Comparison of ENCODE assay signal across 8 cellular contexts in the genomic region with DNA sequence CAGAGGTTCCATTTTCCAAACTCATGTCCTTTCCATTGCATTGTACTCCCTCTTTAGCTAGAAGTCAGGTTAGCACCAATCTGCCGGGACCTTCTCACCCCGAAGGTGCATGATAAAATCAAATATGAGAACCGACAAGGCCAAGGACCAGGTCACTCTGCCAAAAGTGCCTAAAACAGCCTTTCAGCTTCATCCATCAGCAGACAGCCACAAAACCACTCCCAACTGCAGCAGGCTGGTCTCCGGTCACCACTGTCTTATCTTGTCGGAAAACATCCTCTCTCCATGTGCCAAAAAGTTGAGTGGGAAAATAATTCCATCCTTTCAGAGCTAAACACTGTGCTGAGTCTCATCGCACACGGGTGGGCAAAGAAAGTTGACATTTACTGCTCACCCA. TPM values are rescaled to one million over a fixed set of nuclear protein-coding genes. Genes with fewer than 3 reads are reported as not detected.
DNase-seq lines count a peak whose midpoint lies in the region; ATAC-seq and TF ChIP-seq lines count a peak whose summit lies in the region.

No MANE protein-coding gene starts in this region.

- H3K36me3 Mint-ChIP-seq in dendritic cell treated with granulocyte-macrophage colony-stimulating factor and Interleukin-4, amounts not matched to agents 40 ng/mL and 50 ng/mL, for 4 days (ENCODE audit: low read depth): peaks cover 28% of the 10 kb centered on the region

- DNase-seq in NCI-H187 (lab: John Stamatoyannopoulos, UW) (no peak), NCI-H1436 treated with DMSO at 0.1 percent for 48 hours (lab: John Stamatoyannopoulos, UW) (no peak), SHP77 (lab: John Stamatoyannopoulos, UW) (no peak)

- TF ChIP-seq RAD21 in neural cell (conservative IDR thresholded peaks at IDR 0.05): no peak

- peaks cover 0 to 17% (median 5%) of the 10 kb centered on the region in 11 experiments; a peak in 11 of 22 replicates for H3K36me3 ChIP-seq in BLaER1 treated with 17β-estradiol and CSF1 and Interleukin-3, amounts not matched to agents 10 nM and 100 nM
- H3K36me3 ChIP-seq in Loucy (ENCODE audit: insufficient read depth, low read length) (no peaks in the 10 kb centered on the region), neural cell (ENCODE audit: insufficient read depth, low read length) (no peaks in the 10 kb centered on the region)

- no peak for TF ChIP-seq EP300 in neural cell (conservative IDR thresholded peaks at IDR 0.05; ENCODE audit: poor library complexity, severe bottlenecking)

- H3K4me1 Mint-ChIP-seq in dendritic cell treated with granulocyte-macrophage colony-stimulating factor and Interleukin-4, amounts not matched to agents 40 ng/mL and 50 ng/mL, for 4 days (ENCODE audit: low read depth): peaks cover 70% of the 10 kb centered on the region

- H3K9me2 ChIP-seq in Loucy (replicated peaks; ENCODE audit: low read depth, low read length) (no peaks in the 10 kb centered on the region), neural cell (ENCODE audit: insufficient read depth, low read length) (no peaks in the 10 kb centered on the region)

- peak overlapping the region; percentile 83 to 93 (median 90); a peak in 20 of 22 replicates for H3K9ac ChIP-seq in BLaER1 treated with 17β-estradiol and CSF1 and Interleukin-3, amounts not matched to agents 10 nM and 100 nM
- H3K9ac ChIP-seq in Loucy (ENCODE audit: low read depth, low read length, poor library complexity, severe bottlenecking) (peak overlapping the region; percentile 77), neural cell (ENCODE audit: low read length) (peak overlapping the region; percentile 94)

- H3K4me3 Mint-ChIP-seq in dendritic cell treated with granulocyte-macrophage colony-stimulating factor and Interleukin-4, amounts not matched to agents 40 ng/mL and 50 ng/mL, for 4 days: peak overlapping the region; percentile 90

- no peak overlapping the region for H2AFZ ChIP-seq in Loucy (ENCODE audit: low read length)
- no peak overlapping the region for H2AFZ ChIP-seq in neural cell (ENCODE audit: low read depth, low read length)

- peaks cover 54 to 69% (median 58%) of the 10 kb centered on the region in 11 experiments for H4K20me1 ChIP-seq in BLaER1 treated with 17β-estradiol and CSF1 and Interleukin-3, amounts not matched to agents 10 nM and 100 nM
- H4K20me1 ChIP-seq in Loucy (ENCODE audit: insufficient read depth, low read length, poor library complexity, severe bottlenecking): peaks cover 53% of the 10 kb centered on the region
- no peaks in the 10 kb centered on the region for H4K20me1 ChIP-seq in neural cell (ENCODE audit: insufficient read depth)

- H3K27me3 ChIP-seq in BLaER1 treated with 17β-estradiol and CSF1 and Interleukin-3, amounts not matched to agents 10 nM and 100 nM: no peaks in the 10 kb centered on the region
- H3K27me3 ChIP-seq in Loucy (ENCODE audit: insufficient read depth, low read length, poor library complexity, severe bottlenecking) (no peaks in the 10 kb centered on the region), neural cell (ENCODE audit: insufficient read depth, low read depth, low read length) (no peaks in the 10 kb centered on the region)

- peaks cover 82% of the 10 kb centered on the region for H3K79me2 ChIP-seq in Loucy (ENCODE audit: insufficient read depth, low read length)
- peaks cover 54% of the 10 kb centered on the region for H3K79me2 ChIP-seq in neural cell (replicated peaks; ENCODE audit: insufficient read depth, low read length)

- no peaks in the 10 kb centered on the region for H3K9me3 Mint-ChIP-seq in dendritic cell treated with granulocyte-macrophage colony-stimulating factor and Interleukin-4, amounts not matched to agents 40 ng/mL and 50 ng/mL, for 4 days

- H3F3A ChIP-seq in Loucy (ENCODE audit: low read depth) (no peaks in the 10 kb centered on the region), neural cell (ENCODE audit: insufficient read depth, low read length, poor library complexity, severe bottlenecking) (peaks cover 5% of the 10 kb centered on the region)

- no peaks in the 10 kb centered on the region for H3K27me3 Mint-ChIP-seq in dendritic cell treated with granulocyte-macrophage colony-stimulating factor and Interleukin-4, amounts not matched to agents 40 ng/mL and 50 ng/mL, for 4 days

- H3K27ac Mint-ChIP-seq in dendritic cell treated with granulocyte-macrophage colony-stimulating factor and Interleukin-4, amounts not matched to agents 40 ng/mL and 50 ng/mL, for 4 days: no peak overlapping the region

- intact Hi-C loops in dendritic cell treated with granulocyte-macrophage colony-stimulating factor and Interleukin-4, amounts not matched to agents 40 ng/mL and 50 ng/mL, for 4 days (cut with micrococcal nuclease): no loop called here

- no peak for ATAC-seq in GM19455 (IDR thresholded peaks at IDR 0.05; ENCODE audit: unreplicated experiment)

- H3K27ac ChIP-seq in BLaER1 treated with 17β-estradiol and CSF1 and Interleukin-3, amounts not matched to agents 10 nM and 100 nM: peak overlapping the region in 2 of 11 experiments; percentile 83 to 89; a peak in 2 of 22 replicates
- peak overlapping the region; percentile 95 for H3K27ac ChIP-seq in neural cell (ENCODE audit: low read length)

- no peak for TF ChIP-seq CTCF in Loucy (conservative IDR thresholded peaks at IDR 0.05; ENCODE audit: low read length)
- TF ChIP-seq CTCF in neural cell (IDR thresholded peaks at IDR 0.05; ENCODE audit: poor library complexity, severe bottlenecking): no peak

- peak overlapping the region; percentile 78 to 97 (median 90) for H3K4me2 ChIP-seq in BLaER1 treated with 17β-estradiol and CSF1 and Interleukin-3, amounts not matched to agents 10 nM and 100 nM
- H3K4me2 ChIP-seq in Loucy (ENCODE audit: low read depth, low read length, poor library complexity, severe bottlenecking) (peak overlapping the region; percentile 91), neural cell (ENCODE audit: low read length) (peak overlapping the region; percentile 66)

- no peaks in the 10 kb centered on the region for H3K9me3 ChIP-seq in BLaER1 treated with 17β-estradiol and CSF1 and Interleukin-3, amounts not matched to agents 10 nM and 100 nM (replicated peaks in 1 of 11)
- H3K9me3 ChIP-seq in Loucy (ENCODE audit: insufficient read depth, low read depth, low read length) (no peaks in the 10 kb centered on the region), neural cell (ENCODE audit: low read length) (no peaks in the 10 kb centered on the region)

- peak overlapping the region; percentile 78 to 94 (median 86) for H3K4me3 ChIP-seq in BLaER1 treated with 17β-estradiol and CSF1 and Interleukin-3, amounts not matched to agents 10 nM and 100 nM
- peak overlapping the region; percentile 88 for H3K4me3 ChIP-seq in Loucy (ENCODE audit: low read length, poor library complexity, severe bottlenecking)
- peak overlapping the region; percentile 83 for H3K4me3 ChIP-seq in neural cell (ENCODE audit: low read length)

- H3K4me1 ChIP-seq in BLaER1 treated with 17β-estradiol and CSF1 and Interleukin-3, amounts not matched to agents 10 nM and 100 nM: peaks cover 49 to 80% (median 62%) of the 10 kb centered on the region in 10 experiments
- peaks cover 43% of the 10 kb centered on the region for H3K4me1 ChIP-seq in Loucy (ENCODE audit: insufficient read depth, low read length, poor library complexity, severe bottlenecking)

TF ChIP-seq in neural cell, 6 proteins besides CTCF, POLR2A, EP300 and RAD21:
- TF ChIP-seq POLR2AphosphoS5 (IDR thresholded peaks at IDR 0.05) (no peak), MXI1 (conservative IDR thresholded peaks at IDR 0.05; ENCODE audit: poor library complexity, severe bottlenecking) (no peak), TAF1 (IDR thresholded peaks at IDR 0.05; ENCODE audit: low read depth) (no peak), SMC3 (conservative IDR thresholded peaks at IDR 0.05; ENCODE audit: poor library complexity) (no peak), EZH2 (IDR thresholded peaks at IDR 0.05; ENCODE audit: borderline replicate concordance, insufficient read depth, low read length, poor library complexity, severe bottlenecking) (no peak)
- TF ChIP-seq, protein P1, sequence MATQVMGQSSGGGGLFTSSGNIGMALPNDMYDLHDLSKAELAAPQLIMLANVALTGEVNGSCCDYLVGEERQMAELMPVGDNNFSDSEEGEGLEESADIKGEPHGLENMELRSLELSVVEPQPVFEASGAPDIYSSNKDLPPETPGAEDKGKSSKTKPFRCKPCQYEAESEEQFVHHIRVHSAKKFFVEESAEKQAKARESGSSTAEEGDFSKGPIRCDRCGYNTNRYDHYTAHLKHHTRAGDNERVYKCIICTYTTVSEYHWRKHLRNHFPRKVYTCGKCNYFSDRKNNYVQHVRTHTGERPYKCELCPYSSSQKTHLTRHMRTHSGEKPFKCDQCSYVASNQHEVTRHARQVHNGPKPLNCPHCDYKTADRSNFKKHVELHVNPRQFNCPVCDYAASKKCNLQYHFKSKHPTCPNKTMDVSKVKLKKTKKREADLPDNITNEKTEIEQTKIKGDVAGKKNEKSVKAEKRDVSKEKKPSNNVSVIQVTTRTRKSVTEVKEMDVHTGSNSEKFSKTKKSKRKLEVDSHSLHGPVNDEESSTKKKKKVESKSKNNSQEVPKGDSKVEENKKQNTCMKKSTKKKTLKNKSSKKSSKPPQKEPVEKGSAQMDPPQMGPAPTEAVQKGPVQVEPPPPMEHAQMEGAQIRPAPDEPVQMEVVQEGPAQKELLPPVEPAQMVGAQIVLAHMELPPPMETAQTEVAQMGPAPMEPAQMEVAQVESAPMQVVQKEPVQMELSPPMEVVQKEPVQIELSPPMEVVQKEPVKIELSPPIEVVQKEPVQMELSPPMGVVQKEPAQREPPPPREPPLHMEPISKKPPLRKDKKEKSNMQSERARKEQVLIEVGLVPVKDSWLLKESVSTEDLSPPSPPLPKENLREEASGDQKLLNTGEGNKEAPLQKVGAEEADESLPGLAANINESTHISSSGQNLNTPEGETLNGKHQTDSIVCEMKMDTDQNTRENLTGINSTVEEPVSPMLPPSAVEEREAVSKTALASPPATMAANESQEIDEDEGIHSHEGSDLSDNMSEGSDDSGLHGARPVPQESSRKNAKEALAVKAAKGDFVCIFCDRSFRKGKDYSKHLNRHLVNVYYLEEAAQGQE (IDR thresholded peaks at IDR 0.05; ENCODE audit: borderline replicate concordance): no peak

RNA-seq across cellular contexts. Expression of a gene that starts 1.4 kb away (rescaled TPM):
- polyA plus RNA-seq in neural cell: 42.2 and 48.0 TPM in 2 replicates
- polyA minus RNA-seq in neural cell: 67.2 and 83.7 TPM in 2 replicates

RNA-seq across cellular contexts. Expression of a gene that starts 1.6 kb away (rescaled TPM):
- 6.7 and 7.0 TPM in 2 replicates for polyA plus RNA-seq in neural cell
- 5.4 and 8.1 TPM in 2 replicates for polyA minus RNA-seq in neural cell

RNA-seq across cellular contexts. Expression of a gene that starts 60.0 kb away (rescaled TPM):
- 46.8 and 50.2 TPM in 2 replicates for polyA plus RNA-seq in neural cell
- 91.9 and 102 TPM in 2 replicates for polyA minus RNA-seq in neural cell
